ENCODE assay signal across 22 cellular contexts in the genomic region with DNA sequence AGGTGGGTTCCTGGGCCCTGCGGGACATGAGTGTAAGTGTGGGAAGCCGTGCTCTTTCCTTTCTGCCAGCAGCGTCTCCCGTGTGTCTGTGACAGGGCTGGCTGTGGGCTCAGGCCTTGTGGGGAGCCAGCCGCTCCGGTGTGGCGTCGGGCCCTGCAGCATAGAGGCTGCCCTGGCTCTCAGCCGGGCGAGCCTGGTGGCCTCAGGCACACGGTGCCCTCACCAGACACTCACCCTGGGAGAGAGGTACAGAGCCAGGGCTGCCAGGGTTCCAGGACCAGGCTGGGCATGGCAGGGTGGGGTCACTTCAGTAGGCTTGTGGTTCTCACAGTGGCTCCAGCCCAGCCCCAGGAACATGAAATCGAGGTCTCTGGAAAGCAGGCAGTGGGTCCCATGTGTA.
DNase-seq lines count a peak whose midpoint lies in the region; ATAC-seq, FAIRE-seq and TF ChIP-seq lines count a peak whose summit lies in the region.
"Had no signal": no experiment of that assay in that cellular context is flagged by ENCODE, and none has a peak within 500 bp of the region (broad histone marks: within the 10 kb centered on the region; RNA-seq: fewer than 3 reads in every experiment).

No MANE protein-coding gene starts in this region.

- no peaks in the 10 kb centered on the region for H3K23me2 ChIP-seq in H1 (ENCODE audit: low read depth, low read length)

- H4K8ac ChIP-seq in H1 (ENCODE audit: extremely low read depth, insufficient read depth, low read length) = peak overlapping the region; percentile 80; the same call in 1 of the 2 replicates

- intact Hi-C loops in naive thymus-derived CD4-positive, alpha-beta T cell (cut with micrococcal nuclease) = no loop called here
- intact Hi-C loops in sciatic nerve (cut with DNase I) (no loop called here), upper lobe of right lung (cut with DNase I) (no loop called here)

- no peak overlapping the region for H3K23ac ChIP-seq in H1 (ENCODE audit: insufficient read length)

- TF ChIP-seq POLR2A in H1 (IDR thresholded peaks at IDR 0.05; ENCODE audit: control extremely low read depth in 1 of 2, low read depth in 2 of 2, low read length in 2 of 2) = no peak

- H4K5ac ChIP-seq in H1 (ENCODE audit: insufficient read length, low read depth, low read length) = no peak overlapping the region

- no peak overlapping the region for H2AK5ac ChIP-seq in H1 (ENCODE audit: low read depth, low read length)

- H3K36me3 ChIP-seq in H1 (ENCODE audit: control insufficient read depth in 2 of 4, insufficient read depth in 4 of 4, low read length in 3 of 4) = no peaks in the 10 kb centered on the region
- no peaks in the 10 kb centered on the region for H3K36me3 ChIP-seq in naive thymus-derived CD4-positive, alpha-beta T cell (ENCODE audit: control insufficient read depth in 2 of 3, insufficient read depth in 3 of 3, low read length in 3 of 3)
- no peaks in the 10 kb centered on the region for H3K36me3 ChIP-seq in upper lobe of right lung
- H3K36me3 ChIP-seq: BE2C, HAP-1 had no signal

- H3K56ac ChIP-seq in H1 (replicated peaks; ENCODE audit: insufficient read length, low read depth, low read length) = no peak overlapping the region

- no peak overlapping the region for H2BK120ac ChIP-seq in H1 (replicated peaks; ENCODE audit: low read depth, low read length)

- no peak for FAIRE-seq in H1 (lab: Jason Lieb, UNC)
- FAIRE-seq: A204.1, GM12878, HepG2 had no signal

- CTCF ChIA-PET in H1 (lab: Charles Lee; ENCODE audit: partially characterized antibody) = no interaction called here
- CTCF ChIA-PET in naive thymus-derived CD4-positive, alpha-beta T cell (lab: Charles Lee) = no interaction called here

- H3K36me3 Mint-ChIP-seq in naive thymus-derived CD4-positive, alpha-beta T cell = no peaks in the 10 kb centered on the region
- H3K36me3 Mint-ChIP-seq: CD4-positive, CD25-positive, alpha-beta regulatory T cell; CD8-positive, alpha-beta memory T cell had no signal

- DNase-seq in H1 (ENCODE audit: low read depth in 1 of 2, low spot score in 2 of 2) (no peak), sciatic nerve (ENCODE audit: low spot score) (no peak), upper lobe of right lung (no peak), NCI-H2107 treated with DMSO at 0.1 percent for 48 hours (lab: John Stamatoyannopoulos, UW; ENCODE audit: unreplicated experiment) (no peak), left lobe of liver (ENCODE audit: low spot score) (no peak), NCI-H1436 (lab: John Stamatoyannopoulos, UW) (no peak)
- DNase-seq in naive thymus-derived CD4-positive, alpha-beta T cell = no peak
- DNase-seq: ACHN; BE2C; C1 segment of cervical spinal cord; CD4-positive, CD25-positive, alpha-beta regulatory T cell; CD8-positive, alpha-beta memory T cell; COR-L47; DMS 273 treated with DMSO at 0.1 percent for 48 hours; DMS53; DND-41; EL; GOT3 had no signal

- H3K27ac Mint-ChIP-seq in naive thymus-derived CD4-positive, alpha-beta T cell = no peak overlapping the region
- H3K27ac Mint-ChIP-seq: CD4-positive, CD25-positive, alpha-beta regulatory T cell; CD8-positive, alpha-beta memory T cell had no signal

- H3K9me3 Mint-ChIP-seq in naive thymus-derived CD4-positive, alpha-beta T cell = peaks cover 0 to 3% (median 0%) of the 10 kb centered on the region in 11 donors
- H3K9me3 Mint-ChIP-seq: CD4-positive, CD25-positive, alpha-beta regulatory T cell had no signal

- POLR2A ChIA-PET in H1 (lab: Charles Lee; ENCODE audit: partially characterized antibody) = no interaction called here
- POLR2A ChIA-PET in naive thymus-derived CD4-positive, alpha-beta T cell (lab: Charles Lee) = no interaction called here

- no peaks in the 10 kb centered on the region for H3K27me3 ChIP-seq in H1 (replicated peaks in 1 of 4; ENCODE audit: control insufficient read depth in 3 of 4, extremely low read depth in 1 of 4, insufficient read depth in 3 of 4, low read length in 3 of 4)
- H3K27me3 ChIP-seq in naive thymus-derived CD4-positive, alpha-beta T cell (ENCODE audit: control insufficient read depth in 2 of 2, insufficient read depth in 2 of 2, low read length in 2 of 2) = no peaks in the 10 kb centered on the region
- peaks cover 4% of the 10 kb centered on the region for H3K27me3 ChIP-seq in upper lobe of right lung

- TF ChIP-seq RAD21 in H1 (IDR thresholded peaks at IDR 0.05 in 1 of 2, conservative IDR thresholded peaks at IDR 0.05 in 1 of 2; ENCODE audit: low read depth in 2 of 2, low read length in 2 of 2) = no peak

- H3K4me1 ChIP-seq in H1 (replicated peaks in 1 of 4; ENCODE audit: control insufficient read depth in 3 of 4, insufficient read depth in 4 of 4, low read length in 3 of 4) (no peaks in the 10 kb centered on the region), upper lobe of right lung (no peaks in the 10 kb centered on the region)
- H3K4me1 ChIP-seq in naive thymus-derived CD4-positive, alpha-beta T cell (ENCODE audit: control insufficient read depth in 2 of 2, insufficient read depth in 2 of 2, low read length in 2 of 2) = no peaks in the 10 kb centered on the region
- H3K4me1 ChIP-seq: BE2C, HAP-1 had no signal

- no peaks in the 10 kb centered on the region for H4K20me1 ChIP-seq in H1 (replicated peaks in 1 of 2; ENCODE audit: control insufficient read depth in 1 of 2, insufficient read depth in 2 of 2, low read length in 2 of 2)

- no peak overlapping the region for H3K18ac ChIP-seq in H1 (ENCODE audit: extremely low read depth, low read length)

- TF ChIP-seq EP300 in H1 (IDR thresholded peaks at IDR 0.05; ENCODE audit: borderline replicate concordance in 1 of 2, low read depth in 2 of 2, low read length in 2 of 2) = no peak

- peaks cover 4 to 16% (median 11%) of the 10 kb centered on the region in 5 donors for H3K27me3 Mint-ChIP-seq in naive thymus-derived CD4-positive, alpha-beta T cell

- H2BK5ac ChIP-seq in H1 (ENCODE audit: low read depth, low read length) = no peak overlapping the region; the same call in 1 of the 2 replicates

- H3K4me3 Mint-ChIP-seq in naive thymus-derived CD4-positive, alpha-beta T cell = no peak overlapping the region
- H3K4me3 Mint-ChIP-seq: CD4-positive, CD25-positive, alpha-beta regulatory T cell; CD8-positive, alpha-beta memory T cell had no signal

- H3K14ac ChIP-seq in H1 (ENCODE audit: insufficient read length) = no peak overlapping the region

- no peak overlapping the region for H3K4me3 ChIP-seq in H1 (ENCODE audit: extremely low read depth in 1 of 4, insufficient read depth in 2 of 4, low read depth in 3 of 4, low read length in 4 of 4)
- H3K4me3 ChIP-seq in naive thymus-derived CD4-positive, alpha-beta T cell (ENCODE audit: low read length) = no peak overlapping the region
- no peak overlapping the region for H3K4me3 ChIP-seq in upper lobe of right lung
- H3K4me3 ChIP-seq: GM12878, HAP-1 had no signal

- H2BK20ac ChIP-seq in H1 (ENCODE audit: low read length) = no peak overlapping the region

- no peaks in the 10 kb centered on the region for H3K79me2 ChIP-seq in H1 (ENCODE audit: control insufficient read depth in 1 of 2, insufficient read depth in 2 of 2, low read length in 2 of 2)

- TF ChIP-seq CTCF in H1 (IDR thresholded peaks at IDR 0.05; ENCODE audit: control extremely low read depth in 1 of 3, insufficient read depth in 1 of 3, low read depth in 1 of 3, low read length in 3 of 3) (no peak), upper lobe of right lung (IDR thresholded peaks at IDR 0.05) (no peak)

- H2BK12ac ChIP-seq in H1 (ENCODE audit: low read depth, low read length) = no peak overlapping the region

- 88% methylated on average over 12 of the region's 12 CpGs; no CpG with 5 or more reads in 1 of the 2 experiments for WGBS in H1 (ENCODE audit: extremely low coverage in 1 of 2, insufficient coverage in 1 of 2, insufficient read length in 1 of 2, insufficient replicate concordance in 2 of 2, low coverage in 1 of 2, low lambda C conversion rate in 2 of 2, missing lambda C conversion rate in 1 of 2), 2 experiments

- peaks cover 0 to 2% (median 0%) of the 10 kb centered on the region in 7 donors for H3K4me1 Mint-ChIP-seq in naive thymus-derived CD4-positive, alpha-beta T cell
- H3K4me1 Mint-ChIP-seq: CD4-positive, CD25-positive, alpha-beta regulatory T cell; CD8-positive, alpha-beta memory T cell had no signal

- H3K27ac ChIP-seq in H1 (ENCODE audit: low read depth, low read length) (no peak overlapping the region), upper lobe of right lung (no peak overlapping the region)
- no peak overlapping the region for H3K27ac ChIP-seq in naive thymus-derived CD4-positive, alpha-beta T cell (ENCODE audit: low read depth, low read length)

- H3K79me1 ChIP-seq in H1 (ENCODE audit: low read depth, low read length) = no peaks in the 10 kb centered on the region

- H3K4ac ChIP-seq in H1 (replicated peaks; ENCODE audit: insufficient read length, low read depth, low read length) = no peak overlapping the region

- H3K4me2 ChIP-seq in H1 (ENCODE audit: insufficient read depth in 1 of 2, low read depth in 2 of 2, low read length in 2 of 2) = no peak overlapping the region

- peak overlapping the region; percentile 19 for H4K91ac ChIP-seq in H1 (replicated peaks; ENCODE audit: insufficient read length, low read length)

- no peak overlapping the region for H3K9ac ChIP-seq in H1 (replicated peaks in 1 of 4; ENCODE audit: extremely low read depth in 1 of 4, low read depth in 3 of 4, low read length in 3 of 4)

- H2BK15ac ChIP-seq in H1 (ENCODE audit: low read length) = no peak overlapping the region; the same call in 1 of the 2 replicates

- peak; percentile 10 for ATAC-seq in naive thymus-derived CD4-positive, alpha-beta T cell
- ATAC-seq in sciatic nerve (peak; percentile 15), upper lobe of right lung (peak; percentile 15), left lobe of liver (no peak)
- ATAC-seq: GM12878, HepG2 had no signal

- H2AFZ ChIP-seq in H1 (ENCODE audit: low read length) = no peak overlapping the region

- no peaks in the 10 kb centered on the region for H3K9me3 ChIP-seq in H1 (ENCODE audit: insufficient read depth in 2 of 2, low read depth in 1 of 2, low read length in 1 of 2)
- no peaks in the 10 kb centered on the region for H3K9me3 ChIP-seq in naive thymus-derived CD4-positive, alpha-beta T cell (ENCODE audit: control insufficient read depth in 2 of 3, low read length in 3 of 3)
- no peaks in the 10 kb centered on the region for H3K9me3 ChIP-seq in upper lobe of right lung
- H3K9me3 ChIP-seq: BE2C, HAP-1 had no signal

TF ChIP-seq in H1, 55 proteins besides CTCF, POLR2A, EP300 and RAD21:
- TF ChIP-seq SRF (IDR thresholded peaks at IDR 0.05; ENCODE audit: low read depth, low read length) (no peak), KDM5A (IDR thresholded peaks at IDR 0.05; ENCODE audit: low read length) (no peak)
